In genomic region chr3:64266065-64266874, GRCh38 we compare ENCODE assay signal across 8 cellular contexts. TPM values are rescaled to one million over a fixed set of nuclear protein-coding genes. Genes with fewer than 3 reads are reported as not detected.
DNase-seq lines count a peak whose midpoint lies in the region; ATAC-seq and TF ChIP-seq lines count a peak whose summit lies in the region.

No MANE protein-coding gene starts in this region.

- H3K27ac ChIP-seq in lower lobe of right lung: peak overlapping the region; percentile 87
- H3K27ac ChIP-seq in tibial nerve: peak overlapping the region in 3 of 4 donors; percentile 85 to 89 (median 87)

- TF ChIP-seq POLR2A in tibial nerve (IDR thresholded peaks at IDR 0.05): no peak

- peak overlapping the region; percentile 72 for H3K4me3 ChIP-seq in lower lobe of right lung
- H3K4me3 ChIP-seq in tibial nerve: peak overlapping the region; percentile 54 to 73 (median 60)

- peaks cover 40% of the 10 kb centered on the region for H3K4me1 ChIP-seq in lower lobe of right lung
- peaks cover 0 to 50% (median 12%) of the 10 kb centered on the region in 4 donors for H3K4me1 ChIP-seq in tibial nerve

- H3K27me3 ChIP-seq in lower lobe of right lung (ENCODE audit: low read depth) (no peaks in the 10 kb centered on the region), tibial nerve (no peaks in the 10 kb centered on the region)

- no peaks in the 10 kb centered on the region for H3K9me3 ChIP-seq in lower lobe of right lung
- H3K9me3 ChIP-seq in tibial nerve: no peaks in the 10 kb centered on the region

- intact Hi-C loops in lower lobe of right lung (cut with DNase I): no loop called here

- peak in 1 of 2 donors; percentile 69 for TF ChIP-seq EP300 in tibial nerve (IDR thresholded peaks at IDR 0.05)

- 7 to 8% methylated on average over 7 of the region's 7 CpGs for WGBS in tibial nerve, 2 donors

- DNase-seq in M059J (ENCODE audit: low read depth): peak; percentile 84
- DNase-seq in dedifferentiated amniotic fluid mesenchymal stem cell (ENCODE audit: extremely low spot score): peak; percentile 60
- DNase-seq in lower lobe of right lung: no peak
- DNase-seq in tibial nerve (ENCODE audit: low spot score in 2 of 2): peak in 1 of 2 donors; percentile 66
- DNase-seq in NCI-H1092 treated with DMSO at 0.1 percent for 48 hours (lab: John Stamatoyannopoulos, UW): no peak
- DNase-seq in NK-92 treated with Interleukin-12 subunit alpha and Interleukin-12 subunit beta, amount 100 ng/mL, for 24 hours (lab: John Stamatoyannopoulos, UW): no peak

- TF ChIP-seq CTCF in lower lobe of right lung (IDR thresholded peaks at IDR 0.05): no peak
- TF ChIP-seq CTCF in tibial nerve (IDR thresholded peaks at IDR 0.05): no peak

- ATAC-seq in lower lobe of right lung (peak in 1 of 2 donors; percentile 38), HG02973 (IDR thresholded peaks at IDR 0.05; ENCODE audit: unreplicated experiment) (no peak), GM19455 (IDR thresholded peaks at IDR 0.05; ENCODE audit: unreplicated experiment) (no peak)

- H3K36me3 ChIP-seq in lower lobe of right lung (no peaks in the 10 kb centered on the region), tibial nerve (no peaks in the 10 kb centered on the region)

RNA-seq across cellular contexts. Expression of gene PRICKLE2, which starts 41.0 kb away (rescaled TPM):
- 3.2 and 5.3 TPM in 2 replicates for total RNA-seq in M059J (2014; rRNA removed; shearing (Covaris generic))
- total RNA-seq in lower lobe of right lung (43.5 TPM), tibial nerve (10 to 100 TPM; 24.5 to 39.1 (median 35.2) TPM)

Comparison
In these comparisons a context has a peak if more than half of its experiments do, and no peak if none do; other contexts are left out.
1. DNase-seq: peak in M059J (single experiment) and dedifferentiated amniotic fluid mesenchymal stem cell (single experiment); none in lower lobe of right lung (single experiment), NCI-H1092 treated with DMSO at 0.1 percent for 48 hours (single experiment) and NK-92 treated with Interleukin-12 subunit alpha and Interleukin-12 subunit beta, amount 100 ng/mL, for 24 hours (single experiment).